In genomic region chr10:29947701-29948060, GRCh38 we compare ENCODE assay signal across 9 cellular contexts.
DNase-seq lines count a peak whose midpoint lies in the region; ATAC-seq and TF ChIP-seq lines count a peak whose summit lies in the region.
"Had no signal": no experiment of that assay in that cellular context is flagged by ENCODE, and none has a peak within 500 bp of the region (broad histone marks: within the 10 kb centered on the region; RNA-seq: fewer than 3 reads in every experiment).

No MANE protein-coding gene starts in this region.

- POLR2A ChIA-PET in AG04450 (lab: Yijun Ruan, JAX): no interaction called here
- POLR2A ChIA-PET in activated CD8-positive, alpha-beta T cell treated with anti-CD3 and anti-CD28 coated beads for 36 hours (lab: Charles Lee): interaction anchor here (0.6 kb wide), 1 partner anchor 1009 kb away, joined by 3 read pairs; no protein-coding TSS in a partner anchor

- H3K9me3 ChIP-seq in AG04450 (ENCODE audit: control insufficient read depth, insufficient read depth, low read length): no peaks in the 10 kb centered on the region
- H3K9me3 ChIP-seq in left ventricle myocardium inferior (replicated peaks): no peaks in the 10 kb centered on the region

- H3K27ac Mint-ChIP-seq in activated CD8-positive, alpha-beta T cell treated with anti-CD3 and anti-CD28 coated beads for 36 hours: no peak overlapping the region

- H3K4me3 Mint-ChIP-seq in activated CD8-positive, alpha-beta T cell treated with anti-CD3 and anti-CD28 coated beads for 36 hours: no peak overlapping the region

- no peaks in the 10 kb centered on the region for H3K9me3 Mint-ChIP-seq in activated CD8-positive, alpha-beta T cell treated with anti-CD3 and anti-CD28 coated beads for 36 hours

- CTCF ChIA-PET in AG04450 (lab: Charles Lee): no interaction called here
- CTCF ChIA-PET in activated CD8-positive, alpha-beta T cell treated with anti-CD3 and anti-CD28 coated beads for 36 hours (lab: Charles Lee): interaction anchor here (0.6 kb wide), 1 partner anchor 190 kb away, joined by 3 read pairs; no protein-coding TSS in a partner anchor

- H3K4me1 ChIP-seq in left ventricle myocardium inferior: peaks cover 32% of the 10 kb centered on the region

- H3K4me3 ChIP-seq in AG04450 (ENCODE audit: low read depth, low read length) (no peak overlapping the region), brain microvascular endothelial cell (ENCODE audit: low read depth, low read length) (no peak overlapping the region), left ventricle myocardium inferior (peak overlapping the region; percentile 9)

- TF ChIP-seq CTCF in AG04450 (IDR thresholded peaks at IDR 0.05; ENCODE audit: low read depth, low read length) (no peak), brain microvascular endothelial cell (IDR thresholded peaks at IDR 0.05; ENCODE audit: low read depth, low read length, missing control alignments) (peak; percentile 27), left ventricle myocardium inferior (IDR thresholded peaks at IDR 0.05; ENCODE audit: borderline replicate concordance) (peak; percentile 28), omental fat pad (IDR thresholded peaks at IDR 0.05) (no peak)
- no peak for TF ChIP-seq CTCF in activated CD8-positive, alpha-beta T cell treated with anti-CD3 and anti-CD28 coated beads for 36 hours (IDR thresholded peaks at IDR 0.05)

- H3K27ac ChIP-seq in AG04450 (ENCODE audit: low read depth, low read length) (peak overlapping the region; percentile 57), brain microvascular endothelial cell (peak overlapping the region; percentile 2), left ventricle myocardium inferior (replicated peaks) (peak overlapping the region; percentile 88)

- H3K36me3 ChIP-seq in brain microvascular endothelial cell (replicated peaks) (no peaks in the 10 kb centered on the region), left ventricle myocardium inferior (no peaks in the 10 kb centered on the region)

- in situ Hi-C loops in brain microvascular endothelial cell (cut with HindIII; ENCODE audit: low pct_ligation_motif_present, low sequenced_read_pairs): no loop called here

- intact Hi-C loops in left ventricle myocardium inferior (cut with micrococcal nuclease) (no loop called here), sciatic nerve (cut with DNase I) (no loop called here)
- intact Hi-C loops in activated CD8-positive, alpha-beta T cell treated with anti-CD3 and anti-CD28 coated beads for 36 hours (cut with micrococcal nuclease): no loop called here

- H3K27me3 ChIP-seq in AG04450 (ENCODE audit: control insufficient read depth, insufficient read depth, low read length) (no peaks in the 10 kb centered on the region), brain microvascular endothelial cell (replicated peaks) (no peaks in the 10 kb centered on the region), left ventricle myocardium inferior (ENCODE audit: low read depth) (no peaks in the 10 kb centered on the region)

- ATAC-seq in sciatic nerve: peak; percentile 2
- no peak for ATAC-seq in activated CD8-positive, alpha-beta T cell treated with anti-CD3 and anti-CD28 coated beads for 36 hours
- ATAC-seq in omental fat pad (ENCODE audit: low FRiP score): no peak
- no peak for ATAC-seq in HG02642 (IDR thresholded peaks at IDR 0.05; ENCODE audit: poor library complexity, unreplicated experiment)

- H3K4me1 Mint-ChIP-seq in activated CD8-positive, alpha-beta T cell treated with anti-CD3 and anti-CD28 coated beads for 36 hours (ENCODE audit: low read depth): no peaks in the 10 kb centered on the region

- H3K27me3 Mint-ChIP-seq in activated CD8-positive, alpha-beta T cell treated with anti-CD3 and anti-CD28 coated beads for 36 hours: no peaks in the 10 kb centered on the region

- no peaks in the 10 kb centered on the region for H3K36me3 Mint-ChIP-seq in activated CD8-positive, alpha-beta T cell treated with anti-CD3 and anti-CD28 coated beads for 36 hours (ENCODE audit: low read depth)

- DNase-seq in AG04450 (ENCODE audit: low read depth, low spot score) (no peak), brain microvascular endothelial cell (no peak), left ventricle myocardium inferior (no peak), sciatic nerve (ENCODE audit: low spot score) (no peak), omental fat pad (ENCODE audit: low spot score) (no peak), DMS 273 treated with DMSO at 0.1 percent for 48 hours (lab: John Stamatoyannopoulos, UW) (no peak)
- DNase-seq in activated CD8-positive, alpha-beta T cell treated with anti-CD3 and anti-CD28 coated beads for 36 hours: no peak
- DNase-seq: DND-41 had no signal

Comparison
In these comparisons a context has a peak if more than half of its experiments do, and no peak if none do; other contexts are left out.
1. H3K27ac ChIP-seq: peak in every context shown above with its lines; median percentile 88 in left ventricle myocardium inferior; 57 in AG04450; 2 in brain microvascular endothelial cell.
2. CTCF ChIP-seq: peak in brain microvascular endothelial cell (single experiment) and left ventricle myocardium inferior (single experiment); none in AG04450 (single experiment), activated CD8-positive, alpha-beta T cell treated with anti-CD3 and anti-CD28 coated beads for 36 hours (single experiment) and omental fat pad (0 of 3).